In the genomic region with DNA sequence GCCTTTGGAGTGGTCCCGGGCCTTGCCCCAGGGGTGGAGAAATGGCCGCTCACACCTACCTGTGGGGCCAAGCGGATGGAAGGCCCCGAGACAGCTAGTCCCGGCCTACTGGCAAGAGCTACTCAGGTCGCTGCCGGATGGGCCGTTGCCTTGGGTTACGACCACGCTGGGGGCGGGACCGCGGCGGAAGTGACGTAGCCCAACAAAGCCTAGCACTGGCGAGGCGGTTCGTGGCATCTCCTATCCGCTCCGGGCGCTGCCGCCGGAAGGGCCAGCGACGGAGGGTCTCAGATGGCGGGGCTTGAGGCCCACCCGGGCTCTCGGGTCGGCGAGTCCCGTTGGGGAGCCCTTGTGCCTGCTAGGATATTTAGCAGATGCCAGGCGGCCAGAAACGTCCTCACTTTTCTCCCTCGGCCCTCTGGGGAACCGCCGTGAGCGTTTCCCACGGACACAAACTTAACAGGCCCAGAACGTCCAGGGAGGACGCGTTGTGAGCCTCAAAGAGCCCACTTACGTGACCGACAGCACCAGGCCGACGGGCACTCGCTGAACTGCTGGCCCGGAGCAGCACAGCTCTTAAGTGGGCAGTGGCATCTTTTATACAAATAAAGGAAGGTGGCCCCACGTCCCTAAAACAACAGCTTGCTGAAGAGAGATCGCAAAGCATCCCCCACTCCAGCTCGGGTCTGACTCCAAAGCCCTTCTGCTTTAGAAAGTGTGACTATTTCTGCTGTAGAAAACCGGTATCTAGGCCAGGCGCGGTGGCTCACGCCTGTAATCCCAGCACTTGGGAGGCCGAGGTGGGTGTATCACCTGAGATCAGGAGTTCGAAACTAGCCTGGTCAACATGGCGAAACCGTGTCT, we compare ENCODE assay signal across 9 cellular contexts. TPM values are rescaled to one million over a fixed set of nuclear protein-coding genes. Genes with fewer than 3 reads are reported as not detected.
DNase-seq lines count a peak whose midpoint lies in the region; ATAC-seq, FAIRE-seq and TF ChIP-seq lines count a peak whose summit lies in the region.
"Had no signal": no experiment of that assay in that cellular context is flagged by ENCODE, and none has a peak within 500 bp of the region (broad histone marks: within the 10 kb centered on the region; RNA-seq: fewer than 3 reads in every experiment).

A gene with protein sequence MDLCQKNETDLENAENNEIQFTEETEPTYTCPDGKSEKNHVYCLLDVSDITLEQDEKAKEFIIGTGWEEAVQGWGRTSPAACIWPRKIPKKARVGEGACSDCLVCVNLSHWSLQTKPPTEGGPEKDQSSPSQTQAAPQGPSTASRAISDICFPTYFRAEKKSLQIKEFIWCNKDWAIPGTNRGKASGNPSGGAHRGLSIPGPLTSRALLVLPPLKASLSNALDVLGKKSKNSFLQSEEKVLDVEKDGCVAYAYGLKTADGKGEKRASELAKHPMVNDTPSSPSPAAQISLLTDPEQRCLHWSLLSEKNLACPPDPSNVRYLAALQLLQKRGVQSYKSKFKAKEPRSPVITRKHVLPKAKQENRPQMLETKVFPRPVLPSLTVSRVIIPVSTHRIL (minus strand): TSS at position 162 of the 864 bp plus-strand sequence. CDS start 13,283 bp downstream, outside the sequence.

- no peaks in the 10 kb centered on the region for H3K36me3 ChIP-seq in BJ (ENCODE audit: control insufficient read depth, insufficient read depth, low read length)

- H3K9me3 Mint-ChIP-seq in activated CD4-positive, alpha-beta T cell treated with anti-CD3 and anti-CD28 coated beads for 36 hours (ENCODE audit: low read depth): no peaks in the 10 kb centered on the region

- peak; percentile 98 for ATAC-seq in HG03439 (IDR thresholded peaks at IDR 0.05; ENCODE audit: unreplicated experiment)
- ATAC-seq in activated CD4-positive, alpha-beta T cell treated with anti-CD3 and anti-CD28 coated beads for 36 hours: peak; percentile 86

- peaks cover 7% of the 10 kb centered on the region for H3K4me1 Mint-ChIP-seq in activated CD4-positive, alpha-beta T cell treated with anti-CD3 and anti-CD28 coated beads for 36 hours

- DNase-seq in BJ (ENCODE audit: low read depth): peak; percentile 82
- DNase-seq in GM19239 (ENCODE audit: insufficient read length, low spot score): peak; percentile 92
- peak; percentile 70 for DNase-seq in NCI-H510A (lab: John Stamatoyannopoulos, UW)
- peak; percentile 99 for DNase-seq in activated CD4-positive, alpha-beta T cell treated with anti-CD3 and anti-CD28 coated beads for 36 hours
- peak; percentile 84 to 95 for DNase-seq in stimulated activated CD4-positive, alpha-beta T cell treated with anti-CD3 and anti-CD28 coated beads, Interleukin-1b, Interleukin-23, amount 100 ng/mL, for 1 hour (ENCODE audit: low read depth in 2 of 2)

- H3K4me3 ChIP-seq in BJ (ENCODE audit: low read depth, low read length): peak within 1 kb of the TSS; percentile 70

- H3K27ac ChIP-seq in cingulate gyrus (ENCODE audit: low read depth, low read length) (peak within 1 kb of the TSS; percentile 94), layer of hippocampus (ENCODE audit: low read depth, low read length) (peak within 1 kb of the TSS; percentile 96)

- intact Hi-C loops in activated CD4-positive, alpha-beta T cell treated with anti-CD3 and anti-CD28 coated beads for 36 hours (cut with DNase I, micrococcal nuclease): loop anchor here (1.0 to 2.0 kb wide), 5 partner anchors 19 to 537 kb away; a partner anchor contains a TSS

- no peak for TF ChIP-seq CTCF in BJ (IDR thresholded peaks at IDR 0.05; ENCODE audit: insufficient read depth, low read depth, low read length)

- POLR2A ChIA-PET in BJ (lab: Charles Lee): interaction anchor here (0.7 kb wide), 1 partner anchor 61 kb away, joined by 6 read pairs; no protein-coding TSS in a partner anchor
- POLR2A ChIA-PET in activated CD4-positive, alpha-beta T cell treated with anti-CD3 and anti-CD28 coated beads for 36 hours (lab: Charles Lee): interaction anchor here (0.6 to 1.5 kb wide), 3 partner anchors 17 to 581 kb away, joined by 3 to 15 read pairs (median 10); a partner anchor contains a TSS

- no peaks in the 10 kb centered on the region for H3K27me3 Mint-ChIP-seq in activated CD4-positive, alpha-beta T cell treated with anti-CD3 and anti-CD28 coated beads for 36 hours
- H3K27me3 Mint-ChIP-seq: activated naive CD8-positive, alpha-beta T cell had no signal

- no peaks in the 10 kb centered on the region for H3K36me3 Mint-ChIP-seq in activated CD4-positive, alpha-beta T cell treated with anti-CD3 and anti-CD28 coated beads for 36 hours (ENCODE audit: low read depth)
- H3K36me3 Mint-ChIP-seq: activated naive CD8-positive, alpha-beta T cell had no signal

- FAIRE-seq in GM19239 (lab: Jason Lieb, UNC): peak; percentile 99

- CTCF ChIA-PET in BJ (lab: Yijun Ruan, JAX): interaction anchor here (1.1 to 1.8 kb wide), 3 partner anchors 41 to 43 kb away, joined by 3 to 9 read pairs (median 8); a partner anchor contains a TSS
- CTCF ChIA-PET in activated CD4-positive, alpha-beta T cell treated with anti-CD3 and anti-CD28 coated beads for 36 hours (lab: Charles Lee): interaction anchor here (0.9 to 5.4 kb wide), 6 partner anchors 17 to 73 kb away, joined by 3 to 51 read pairs (median 4); a partner anchor contains a TSS

- peak within 1 kb of the TSS; percentile 84 for H3K27ac Mint-ChIP-seq in activated CD4-positive, alpha-beta T cell treated with anti-CD3 and anti-CD28 coated beads for 36 hours

- H3K27me3 ChIP-seq in BJ (ENCODE audit: control insufficient read depth, insufficient read depth, low read length): no peaks in the 10 kb centered on the region
- no peaks in the 10 kb centered on the region for H3K27me3 ChIP-seq in layer of hippocampus (ENCODE audit: control insufficient read depth, insufficient read depth, low read length)

- no peak within 1 kb of the TSS for H3K4me3 Mint-ChIP-seq in activated CD4-positive, alpha-beta T cell treated with anti-CD3 and anti-CD28 coated beads for 36 hours
- H3K4me3 Mint-ChIP-seq: activated naive CD8-positive, alpha-beta T cell had no signal

RNA-seq across cellular contexts. Expression of the gene that starts here (rescaled TPM):
- 0.43 and 0.87 TPM in 2 replicates for polyA plus RNA-seq in BJ (2011; rRNA removed)
- polyA minus RNA-seq in BJ (2011; rRNA and poly(A)+ RNA removed): 0.43 TPM in 1 of 2 replicates, not detected in the other
- under 1 TPM; 0.28 to 0.34 TPM for total RNA-seq in activated CD4-positive, alpha-beta T cell treated with anti-CD3 and anti-CD28 coated beads for 36 hours

Comparison
In these comparisons a context has a peak if more than half of its experiments do, and no peak if none do; other contexts are left out.
1. Peak in every context shown above with its lines: DNase-seq, ATAC-seq, H3K4me3 ChIP-seq and H3K27ac ChIP-seq.
2. Peak in DNase-seq and H3K4me3 ChIP-seq in BJ; RNA of the gene not detected or under 1 TPM.
3. Peak in DNase-seq and ATAC-seq in activated CD4-positive, alpha-beta T cell treated with anti-CD3 and anti-CD28 coated beads for 36 hours; RNA of the gene not detected or under 1 TPM.